In genomic region chr1:155745284-155746228, GRCh38 we compare ENCODE assay signal across 8 cellular contexts. TPM values are rescaled to one million over a fixed set of nuclear protein-coding genes. Genes with fewer than 3 reads are reported as not detected.
A peak's percentile ranks its signal among the peaks of the same experiment; 100 is the strongest.
DNase-seq lines count a peak whose midpoint lies in the region; ATAC-seq and TF ChIP-seq lines count a peak whose summit lies in the region.
"Not testable (repeated sequence)": the region's sequence is repeated elsewhere in the genome, so short reads cannot be mapped to it uniquely, and the experiment has no call there.

No MANE protein-coding gene starts in this region.

- TF ChIP-seq POLR2A in lower leg skin (IDR thresholded peaks at IDR 0.05), result not testable (repeated sequence)

- peak overlapping the region; percentile 92 to 96 (median 94) for H3K27ac Mint-ChIP-seq in CD4-positive, CD25-positive, alpha-beta regulatory T cell

- ATAC-seq in CD4-positive, CD25-positive, alpha-beta regulatory T cell (ENCODE audit: low read depth in 2 of 2), result peak; percentile 94 to 96
- peak; percentile 91 for ATAC-seq in GM19438 (IDR thresholded peaks at IDR 0.05; ENCODE audit: low read depth, unreplicated experiment)
- peak; percentile 89 for ATAC-seq in HG03571 (IDR thresholded peaks at IDR 0.05; ENCODE audit: unreplicated experiment)

- H3K27ac ChIP-seq in CD4-positive, CD25-positive, alpha-beta regulatory T cell (ENCODE audit: insufficient read depth, low read length, poor library complexity, severe bottlenecking), result peak overlapping the region; percentile 80
- H3K27ac ChIP-seq in dorsolateral prefrontal cortex, result peak overlapping the region in 57 of 59 donors; percentile 3 to 92 (median 70)

- peaks cover 4 to 11% (median 8%) of the 10 kb centered on the region in 4 donors for H3K4me1 Mint-ChIP-seq in CD4-positive, CD25-positive, alpha-beta regulatory T cell

- WGBS in lower leg skin, 2 donors, result 0% methylated on average over 23 to 46 of the region's 77 CpGs

- H3K9me3 ChIP-seq in CD4-positive, CD25-positive, alpha-beta regulatory T cell (ENCODE audit: control insufficient read depth in 2 of 2, low read length in 2 of 2), result not testable (repeated sequence)

- H3K4me3 ChIP-seq in CD4-positive, CD25-positive, alpha-beta regulatory T cell (ENCODE audit: low read depth, low read length), result peak overlapping the region; percentile 90
- peak overlapping the region; percentile 52 to 91 (median 76) for H3K4me3 ChIP-seq in dorsolateral prefrontal cortex
- peak overlapping the region; percentile 37 for H3K4me3 ChIP-seq in lower leg skin (ENCODE audit: low read depth, poor library complexity, severe bottlenecking)

- H3K4me3 Mint-ChIP-seq in CD4-positive, CD25-positive, alpha-beta regulatory T cell, result peak overlapping the region; percentile 92 to 98 (median 94)

- not testable (repeated sequence) for H3K27me3 Mint-ChIP-seq in CD4-positive, CD25-positive, alpha-beta regulatory T cell

- peak; percentile 86 to 94 (median 88) for DNase-seq in CD4-positive, CD25-positive, alpha-beta regulatory T cell
- DNase-seq in NCI-H774 (lab: John Stamatoyannopoulos, UW) (peak; percentile 95), dorsolateral prefrontal cortex (peak; percentile 90 to 98 (median 95)), lower leg skin (ENCODE audit: low spot score in 2 of 2) (peak; percentile 96 to 98)
- DNase-seq in activated CD4-positive, alpha-beta T cell treated with anti-CD3 and anti-CD28 coated beads, Interleukin-2, amount 50 U/mL, for 48 hours, result peak; percentile 99 to 100
- peak; percentile 94 to 99 for DNase-seq in stimulated activated CD4-positive, alpha-beta T cell treated with anti-CD3 and anti-CD28 coated beads, Interleukin-4, amount 100 ng/mL, for 4 hours

- H3K36me3 ChIP-seq in CD4-positive, CD25-positive, alpha-beta regulatory T cell (ENCODE audit: control insufficient read depth, insufficient read depth, low read length), result not testable (repeated sequence)

- H3K36me3 Mint-ChIP-seq in CD4-positive, CD25-positive, alpha-beta regulatory T cell, result not testable (repeated sequence)

- intact Hi-C loops in dorsolateral prefrontal cortex (cut with DNase I); lower leg skin (cut with DNase I; ENCODE audit: low total_unique reads): not testable (repeated sequence)

- H3K9me3 Mint-ChIP-seq in CD4-positive, CD25-positive, alpha-beta regulatory T cell, result not testable (repeated sequence)

- H3K4me1 ChIP-seq in CD4-positive, CD25-positive, alpha-beta regulatory T cell (ENCODE audit: control insufficient read depth, insufficient read depth, low read length, poor library complexity, severe bottlenecking), result not testable (repeated sequence)

- not testable (repeated sequence) for H3K27me3 ChIP-seq in CD4-positive, CD25-positive, alpha-beta regulatory T cell (ENCODE audit: control insufficient read depth, insufficient read depth, low read length); dorsolateral prefrontal cortex

- TF ChIP-seq CTCF in dorsolateral prefrontal cortex (IDR thresholded peaks at IDR 0.05 in 54 of 56, conservative IDR thresholded peaks at IDR 0.05 in 2 of 56; ENCODE audit: low read depth in 1 of 56, partially characterized antibody in 56 of 56), result peak in 18 of 56 donors; percentile 9 to 40 (median 20)
- TF ChIP-seq CTCF in lower leg skin (IDR thresholded peaks at IDR 0.05), result not testable (repeated sequence)

RNA-seq across cellular contexts. Expression of gene DAP3, which starts 56.7 kb away (rescaled TPM):
- 120 TPM for total RNA-seq in CD4-positive, CD25-positive, alpha-beta regulatory T cell
- polyA plus RNA-seq in CD4-positive, CD25-positive, alpha-beta regulatory T cell, result 100 to 1,000 TPM; 117 to 133 (median 126) TPM
- 10 to 100 TPM; 53.9 to 99.1 (median 78.9) TPM for total RNA-seq in dorsolateral prefrontal cortex
- 100 to 1,000 TPM in 3 of 4 donors, 10 to 100 TPM in 1; 88.7 to 163 (median 120) TPM for total RNA-seq in lower leg skin

RNA-seq across cellular contexts. Expression of gene YY1AP1, which starts 57.0 kb away (rescaled TPM):
- total RNA-seq in CD4-positive, CD25-positive, alpha-beta regulatory T cell, result 96.5 TPM
- 10 to 100 TPM; 39.2 to 46.9 (median 43.3) TPM for polyA plus RNA-seq in CD4-positive, CD25-positive, alpha-beta regulatory T cell
- total RNA-seq in dorsolateral prefrontal cortex, result 100 to 1,000 TPM in 111 of 120 experiments, 10 to 100 TPM in 9; 78.5 to 226 (median 131) TPM
- total RNA-seq in lower leg skin, result 100 to 1,000 TPM in 3 of 4 donors, 10 to 100 TPM in 1; 54.8 to 121 (median 113) TPM

Comparison
In these comparisons a context has a peak if more than half of its experiments do, and no peak if none do; other contexts are left out.
1. Peak in every context shown above with its lines: DNase-seq, ATAC-seq, H3K4me3 ChIP-seq and H3K27ac ChIP-seq.
2. H3K4me3 ChIP-seq: peak in every context shown above with its lines; median percentile 90 in CD4-positive, CD25-positive, alpha-beta regulatory T cell; 76 in dorsolateral prefrontal cortex; 37 in lower leg skin.